In the genomic region with DNA sequence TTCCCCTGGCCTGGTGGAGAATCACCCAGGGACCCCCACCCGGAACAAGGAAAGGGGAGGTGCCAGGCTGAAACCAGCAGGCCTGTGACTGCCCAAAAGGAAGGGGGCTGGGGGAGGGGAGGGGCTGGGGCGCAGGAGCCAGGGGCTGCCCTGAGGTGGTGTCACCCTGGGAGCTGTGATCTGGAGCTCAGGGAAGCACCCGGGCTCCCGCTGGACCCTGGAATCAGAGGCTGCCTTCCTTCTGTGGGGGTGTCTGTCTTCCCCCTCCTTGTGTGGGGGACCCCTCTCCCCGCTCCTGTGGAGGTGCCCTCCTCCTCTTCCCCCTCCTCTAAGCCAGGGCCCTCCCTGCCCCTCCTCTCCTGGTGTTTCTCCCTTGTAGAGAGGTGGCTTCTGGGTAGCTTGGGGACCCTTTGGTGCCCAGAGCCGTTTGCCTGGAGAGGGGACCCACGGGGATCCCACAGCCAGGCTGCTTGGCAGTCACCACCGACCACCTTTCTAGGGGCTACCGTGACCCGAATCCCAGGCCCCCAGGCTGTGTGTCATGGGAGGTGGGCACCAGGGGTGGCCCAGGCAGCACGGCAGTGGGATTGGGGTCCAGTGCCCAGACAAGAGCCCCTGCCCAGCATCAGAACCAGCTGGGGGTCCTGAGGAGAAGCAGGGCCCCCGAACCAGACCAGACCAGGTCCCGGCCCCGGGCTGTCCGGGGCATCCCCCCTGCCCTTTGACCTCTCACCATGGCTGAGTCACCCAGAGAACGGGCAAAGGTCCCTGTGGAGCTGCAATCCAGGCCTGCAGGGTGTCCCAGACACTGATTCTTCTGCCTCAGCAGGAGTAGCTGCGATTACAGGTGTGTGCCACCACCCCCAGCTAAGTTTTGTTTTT, we compare ENCODE assay signal across 1 cellular context.
TF ChIP-seq lines count a peak whose summit lies in the region.

No MANE protein-coding gene starts in this region.

TF ChIP-seq in HepG2, 621 proteins besides CTCF, POLR2A, EP300 and RAD21 (continued from another document and continues in another):
- TF ChIP-seq NFE2L2 (IDR thresholded peaks at IDR 0.05; ENCODE audit: low read length) (no peak), TARDBP (CRISPR knock-in tag; IDR thresholded peaks at IDR 0.05) (peak; percentile 29; the same call in 1 of the 2 replicates), ZNF615 (CRISPR knock-in tag; IDR thresholded peaks at IDR 0.05; ENCODE audit: borderline replicate concordance) (no peak), SRSF1 (optimal IDR thresholded peaks at IDR 0.05; ENCODE audit: low read depth, low read length) (no peak), BCLAF1 (IDR thresholded peaks at IDR 0.05) (no peak), ZSCAN25 (CRISPR knock-in tag; IDR thresholded peaks at IDR 0.05) (peak; percentile 35; the same call in 1 of the 2 replicates), ZBTB21 (CRISPR knock-in tag; IDR thresholded peaks at IDR 0.05) (no peak), TRAFD1 (CRISPR knock-in tag; IDR thresholded peaks at IDR 0.05; ENCODE audit: borderline replicate concordance) (no peak), POGK (CRISPR knock-in tag; conservative IDR thresholded peaks at IDR 0.05) (0 out of 2 replicates have a peak, but pooled peaks have one; percentile 17), ATM (IDR thresholded peaks at IDR 0.05; ENCODE audit: borderline replicate concordance) (no peak), ZNF816 (CRISPR knock-in tag; IDR thresholded peaks at IDR 0.05; ENCODE audit: borderline replicate concordance) (no peak), ZBTB20 (CRISPR knock-in tag; IDR thresholded peaks at IDR 0.05; ENCODE audit: borderline replicate concordance, low read depth) (no peak), ZNF501 (CRISPR knock-in tag; IDR thresholded peaks at IDR 0.05) (peak; percentile 58), PLRG1 (conservative IDR thresholded peaks at IDR 0.05) (no peak), FOXO1 (CRISPR knock-in tag; IDR thresholded peaks at IDR 0.05) (no peak), SRY (CRISPR knock-in tag; IDR thresholded peaks at IDR 0.05) (no peak), TEF (CRISPR knock-in tag; IDR thresholded peaks at IDR 0.05) (no peak), ZNF3 (CRISPR knock-in tag; IDR thresholded peaks at IDR 0.05) (no peak), ZNF431 (CRISPR knock-in tag; IDR thresholded peaks at IDR 0.05; ENCODE audit: borderline replicate concordance, low read depth) (no peak), ZNF7 (CRISPR knock-in tag; IDR thresholded peaks at IDR 0.05) (no peak), GMEB2 (CRISPR knock-in tag; IDR thresholded peaks at IDR 0.05; ENCODE audit: low read depth) (no peak), CREBL2 (CRISPR knock-in tag; IDR thresholded peaks at IDR 0.05; ENCODE audit: borderline replicate concordance) (no peak), HNF4G (IDR thresholded peaks at IDR 0.05; ENCODE audit: borderline replicate concordance, low read depth, low read length) (peak; percentile 97), HNF4G (CRISPR knock-in tag; IDR thresholded peaks at IDR 0.05; ENCODE audit: borderline replicate concordance, low read depth) (peak; percentile 82; the same call in 1 of the 2 replicates), ZBTB10 (CRISPR knock-in tag; IDR thresholded peaks at IDR 0.05; ENCODE audit: borderline replicate concordance) (peak; percentile 39; the same call in 1 of the 2 replicates), ZNF589 (CRISPR knock-in tag; conservative IDR thresholded peaks at IDR 0.05) (no peak), REPIN1 (CRISPR knock-in tag; IDR thresholded peaks at IDR 0.05; ENCODE audit: borderline replicate concordance, low read depth) (no peak)
- TF ChIP-seq, protein P1, sequence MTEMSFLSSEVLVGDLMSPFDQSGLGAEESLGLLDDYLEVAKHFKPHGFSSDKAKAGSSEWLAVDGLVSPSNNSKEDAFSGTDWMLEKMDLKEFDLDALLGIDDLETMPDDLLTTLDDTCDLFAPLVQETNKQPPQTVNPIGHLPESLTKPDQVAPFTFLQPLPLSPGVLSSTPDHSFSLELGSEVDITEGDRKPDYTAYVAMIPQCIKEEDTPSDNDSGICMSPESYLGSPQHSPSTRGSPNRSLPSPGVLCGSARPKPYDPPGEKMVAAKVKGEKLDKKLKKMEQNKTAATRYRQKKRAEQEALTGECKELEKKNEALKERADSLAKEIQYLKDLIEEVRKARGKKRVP (CRISPR knock-in tag; IDR thresholded peaks at IDR 0.05), result no peak
- TF ChIP-seq, protein P2, sequence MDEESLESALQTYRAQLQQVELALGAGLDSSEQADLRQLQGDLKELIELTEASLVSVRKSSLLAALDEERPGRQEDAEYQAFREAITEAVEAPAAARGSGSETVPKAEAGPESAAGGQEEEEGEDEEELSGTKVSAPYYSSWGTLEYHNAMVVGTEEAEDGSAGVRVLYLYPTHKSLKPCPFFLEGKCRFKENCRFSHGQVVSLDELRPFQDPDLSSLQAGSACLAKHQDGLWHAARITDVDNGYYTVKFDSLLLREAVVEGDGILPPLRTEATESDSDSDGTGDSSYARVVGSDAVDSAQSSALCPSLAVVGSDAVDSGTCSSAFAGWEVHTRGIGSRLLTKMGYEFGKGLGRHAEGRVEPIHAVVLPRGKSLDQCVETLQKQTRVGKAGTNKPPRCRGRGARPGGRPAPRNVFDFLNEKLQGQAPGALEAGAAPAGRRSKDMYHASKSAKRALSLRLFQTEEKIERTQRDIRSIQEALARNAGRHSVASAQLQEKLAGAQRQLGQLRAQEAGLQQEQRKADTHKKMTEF (CRISPR knock-in tag; IDR thresholded peaks at IDR 0.05), result peak; percentile 43; the same call in 1 of the 2 replicates
- TF ChIP-seq, protein P3, sequence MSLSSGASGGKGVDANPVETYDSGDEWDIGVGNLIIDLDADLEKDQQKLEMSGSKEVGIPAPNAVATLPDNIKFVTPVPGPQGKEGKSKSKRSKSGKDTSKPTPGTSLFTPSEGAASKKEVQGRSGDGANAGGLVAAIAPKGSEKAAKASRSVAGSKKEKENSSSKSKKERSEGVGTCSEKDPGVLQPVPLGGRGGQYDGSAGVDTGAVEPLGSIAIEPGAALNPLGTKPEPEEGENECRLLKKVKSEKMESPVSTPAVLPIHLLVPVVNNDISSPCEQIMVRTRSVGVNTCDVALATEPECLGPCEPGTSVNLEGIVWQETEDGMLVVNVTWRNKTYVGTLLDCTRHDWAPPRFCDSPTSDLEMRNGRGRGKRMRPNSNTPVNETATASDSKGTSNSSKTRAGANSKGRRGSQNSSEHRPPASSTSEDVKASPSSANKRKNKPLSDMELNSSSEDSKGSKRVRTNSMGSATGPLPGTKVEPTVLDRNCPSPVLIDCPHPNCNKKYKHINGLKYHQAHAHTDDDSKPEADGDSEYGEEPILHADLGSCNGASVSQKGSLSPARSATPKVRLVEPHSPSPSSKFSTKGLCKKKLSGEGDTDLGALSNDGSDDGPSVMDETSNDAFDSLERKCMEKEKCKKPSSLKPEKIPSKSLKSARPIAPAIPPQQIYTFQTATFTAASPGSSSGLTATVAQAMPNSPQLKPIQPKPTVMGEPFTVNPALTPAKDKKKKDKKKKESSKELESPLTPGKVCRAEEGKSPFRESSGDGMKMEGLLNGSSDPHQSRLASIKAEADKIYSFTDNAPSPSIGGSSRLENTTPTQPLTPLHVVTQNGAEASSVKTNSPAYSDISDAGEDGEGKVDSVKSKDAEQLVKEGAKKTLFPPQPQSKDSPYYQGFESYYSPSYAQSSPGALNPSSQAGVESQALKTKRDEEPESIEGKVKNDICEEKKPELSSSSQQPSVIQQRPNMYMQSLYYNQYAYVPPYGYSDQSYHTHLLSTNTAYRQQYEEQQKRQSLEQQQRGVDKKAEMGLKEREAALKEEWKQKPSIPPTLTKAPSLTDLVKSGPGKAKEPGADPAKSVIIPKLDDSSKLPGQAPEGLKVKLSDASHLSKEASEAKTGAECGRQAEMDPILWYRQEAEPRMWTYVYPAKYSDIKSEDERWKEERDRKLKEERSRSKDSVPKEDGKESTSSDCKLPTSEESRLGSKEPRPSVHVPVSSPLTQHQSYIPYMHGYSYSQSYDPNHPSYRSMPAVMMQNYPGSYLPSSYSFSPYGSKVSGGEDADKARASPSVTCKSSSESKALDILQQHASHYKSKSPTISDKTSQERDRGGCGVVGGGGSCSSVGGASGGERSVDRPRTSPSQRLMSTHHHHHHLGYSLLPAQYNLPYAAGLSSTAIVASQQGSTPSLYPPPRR (CRISPR knock-in tag; IDR thresholded peaks at IDR 0.05; ENCODE audit: borderline replicate concordance), result no peak
